16 cellular contexts compared by ENCODE assay signal in the genomic region with DNA sequence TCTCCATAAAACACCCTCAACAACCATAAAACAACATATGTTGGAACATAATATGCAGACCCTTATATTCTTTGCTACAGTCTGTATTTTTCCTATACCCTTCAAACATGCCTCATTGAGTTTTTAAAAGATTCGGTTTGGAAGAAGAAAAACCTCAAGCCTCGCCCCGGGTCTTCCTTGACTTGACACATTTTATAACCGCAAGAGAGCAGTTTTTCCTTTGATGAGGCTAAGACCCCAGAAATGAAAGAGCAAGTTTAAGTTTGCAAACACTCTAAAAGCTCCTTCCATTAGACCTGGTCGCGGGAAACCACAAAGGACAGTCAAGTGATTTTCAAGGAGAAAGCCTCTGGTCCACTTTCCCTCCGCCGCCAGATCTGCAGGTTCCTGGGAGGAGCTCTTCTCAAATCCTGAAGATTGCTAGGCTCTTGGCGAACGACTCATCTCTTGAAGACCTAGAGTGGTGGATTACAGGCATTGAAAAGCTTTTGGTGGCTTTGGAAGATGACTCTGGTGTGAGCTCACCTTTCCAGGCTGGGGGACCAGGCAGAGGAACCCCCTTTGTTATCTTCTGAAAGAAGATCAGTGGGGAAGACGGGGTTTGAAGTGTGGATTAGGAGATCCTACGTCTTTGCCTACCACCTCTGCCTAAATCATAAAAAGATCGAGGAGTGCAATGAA. TPM values are rescaled to one million over a fixed set of nuclear protein-coding genes. Genes with fewer than 3 reads are reported as not detected.
A peak's percentile ranks its signal among the peaks of the same experiment; 100 is the strongest.
DNase-seq lines count a peak whose midpoint lies in the region; ATAC-seq and TF ChIP-seq lines count a peak whose summit lies in the region.
"Had no signal": no experiment of that assay in that cellular context is flagged by ENCODE, and none has a peak within 500 bp of the region (broad histone marks: within the 10 kb centered on the region; RNA-seq: fewer than 3 reads in every experiment).

A gene with protein sequence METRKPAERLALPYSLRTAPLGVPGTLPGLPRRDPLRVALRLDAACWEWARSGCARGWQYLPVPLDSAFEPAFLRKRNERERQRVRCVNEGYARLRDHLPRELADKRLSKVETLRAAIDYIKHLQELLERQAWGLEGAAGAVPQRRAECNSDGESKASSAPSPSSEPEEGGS (plus strand): TSS at position 356 of the 681 bp plus-strand sequence. CDS start 515 bp downstream, outside the sequence.

- ATAC-seq in HG03045 (IDR thresholded peaks at IDR 0.05; ENCODE audit: unreplicated experiment) = no peak
- ATAC-seq: HepG2 had no signal

- intact Hi-C loops in activated CD4-positive, alpha-beta T cell treated with anti-CD3 and anti-CD28 coated beads, Interleukin-2, amount 10 ng/mL, durations not matched to agents 24 days and 14 days (cut with micrococcal nuclease) = no loop called here

- peaks cover 18% of the 10 kb centered on the region for H3K4me1 Mint-ChIP-seq in activated CD4-positive, alpha-beta T cell treated with anti-CD3 and anti-CD28 coated beads, Interleukin-2, amount 10 ng/mL, durations not matched to agents 24 days and 14 days
- H3K4me1 Mint-ChIP-seq in osteocyte (ENCODE audit: unreplicated experiment) = no peaks in the 10 kb centered on the region
- H3K4me1 Mint-ChIP-seq in activated CD4-positive, alpha-beta T cell treated with anti-CD3 and anti-CD28 coated beads, Interleukin-2, amount 10 ng/mL, durations not matched to agents 7 days and 5 days = peaks cover 22% of the 10 kb centered on the region

- CTCF ChIA-PET in activated CD4-positive, alpha-beta T cell treated with anti-CD3 and anti-CD28 coated beads, Interleukin-2, amount 10 ng/mL, durations not matched to agents 7 days and 5 days (lab: Charles Lee) = no interaction called here

- TF ChIP-seq CTCF in WERI-Rb-1 (IDR thresholded peaks at IDR 0.05; ENCODE audit: low read depth, low read length) = no peak
- no peak for TF ChIP-seq CTCF in osteocyte (IDR thresholded peaks at IDR 0.05)

- H3K9ac ChIP-seq in subcutaneous abdominal adipose tissue (ENCODE audit: low read length in 5 of 5) = no peak within 1 kb of the TSS

- H3K9me3 ChIP-seq in WERI-Rb-1 (ENCODE audit: severe bottlenecking) = no peaks in the 10 kb centered on the region
- no peaks in the 10 kb centered on the region for H3K9me3 ChIP-seq in subcutaneous abdominal adipose tissue (ENCODE audit: control insufficient read depth in 5 of 5, low read length in 5 of 5)
- H3K9me3 ChIP-seq: colonic mucosa, sigmoid colon had no signal

- H3K4me3 ChIP-seq in WERI-Rb-1 (ENCODE audit: low read depth, low read length) (peak within 1 kb of the TSS; percentile 41), subcutaneous abdominal adipose tissue (ENCODE audit: low read depth in 1 of 5, low read length in 5 of 5) (peak within 1 kb of the TSS in 4 of 5 donors; percentile 32 to 51 (median 44))
- H3K4me3 ChIP-seq: colonic mucosa had no signal

- H3K9me3 Mint-ChIP-seq in activated CD4-positive, alpha-beta T cell treated with anti-CD3 and anti-CD28 coated beads, Interleukin-2, amount 10 ng/mL, durations not matched to agents 24 days and 14 days = no peaks in the 10 kb centered on the region
- no peaks in the 10 kb centered on the region for H3K9me3 Mint-ChIP-seq in osteocyte (ENCODE audit: unreplicated experiment)
- H3K9me3 Mint-ChIP-seq in activated CD4-positive, alpha-beta T cell treated with anti-CD3 and anti-CD28 coated beads, Interleukin-2, amount 10 ng/mL, durations not matched to agents 7 days and 5 days = no peaks in the 10 kb centered on the region
- H3K9me3 Mint-ChIP-seq: activated B cell treated with CpG ODN at 0.5 μM for 24 hours had no signal

- H3K36me3 ChIP-seq in WERI-Rb-1 = no peaks in the 10 kb centered on the region
- no peaks in the 10 kb centered on the region for H3K36me3 ChIP-seq in subcutaneous abdominal adipose tissue (ENCODE audit: control insufficient read depth in 5 of 5, insufficient read depth in 5 of 5, low read length in 5 of 5)
- H3K36me3 ChIP-seq: colonic mucosa, sigmoid colon had no signal

- DNase-seq in activated CD4-positive, alpha-beta T cell treated with anti-CD3 and anti-CD28 coated beads, Interleukin-2, amount 10 ng/mL, durations not matched to agents 24 days and 14 days = no peak
- no peak for DNase-seq in activated CD4-positive, alpha-beta T cell treated with anti-CD3 and anti-CD28 coated beads, Interleukin-2, amount 50 U/mL, for 4 hours
- no peak for DNase-seq in WERI-Rb-1
- peak; percentile 9 for DNase-seq in iPS-NIHi11 (ENCODE audit: low spot score)
- no peak for DNase-seq in osteocyte (ENCODE audit: extremely low spot score, unreplicated experiment)
- no peak for DNase-seq in activated CD4-positive, alpha-beta T cell treated with anti-CD3 and anti-CD28 coated beads, Interleukin-2, amount 10 ng/mL, durations not matched to agents 7 days and 5 days
- DNase-seq: activated B cell treated with CpG ODN at 0.5 μM for 24 hours; activated effector memory CD4-positive, alpha-beta T cell treated with anti-CD3 and anti-CD28 coated beads, Interleukin-2, amount 50 U/mL, for 16 hours; colonic mucosa; EL; foreskin fibroblast; midbrain; sigmoid colon had no signal

- no peaks in the 10 kb centered on the region for H3K36me3 Mint-ChIP-seq in activated CD4-positive, alpha-beta T cell treated with anti-CD3 and anti-CD28 coated beads, Interleukin-2, amount 10 ng/mL, durations not matched to agents 24 days and 14 days (ENCODE audit: low read depth)
- no peaks in the 10 kb centered on the region for H3K36me3 Mint-ChIP-seq in osteocyte (ENCODE audit: unreplicated experiment)
- H3K36me3 Mint-ChIP-seq in activated CD4-positive, alpha-beta T cell treated with anti-CD3 and anti-CD28 coated beads, Interleukin-2, amount 10 ng/mL, durations not matched to agents 7 days and 5 days (ENCODE audit: low read depth) = no peaks in the 10 kb centered on the region

- H3K27ac Mint-ChIP-seq in activated CD4-positive, alpha-beta T cell treated with anti-CD3 and anti-CD28 coated beads, Interleukin-2, amount 10 ng/mL, durations not matched to agents 24 days and 14 days = no peak within 1 kb of the TSS
- no peak within 1 kb of the TSS for H3K27ac Mint-ChIP-seq in osteocyte (ENCODE audit: unreplicated experiment)
- no peak within 1 kb of the TSS for H3K27ac Mint-ChIP-seq in activated CD4-positive, alpha-beta T cell treated with anti-CD3 and anti-CD28 coated beads, Interleukin-2, amount 10 ng/mL, durations not matched to agents 7 days and 5 days
- H3K27ac Mint-ChIP-seq: activated B cell treated with CpG ODN at 0.5 μM for 24 hours had no signal

- peak within 1 kb of the TSS; percentile 34 for H3K4me3 Mint-ChIP-seq in activated CD4-positive, alpha-beta T cell treated with anti-CD3 and anti-CD28 coated beads, Interleukin-2, amount 10 ng/mL, durations not matched to agents 24 days and 14 days
- H3K4me3 Mint-ChIP-seq in osteocyte (ENCODE audit: unreplicated experiment) = no peak within 1 kb of the TSS
- no peak within 1 kb of the TSS for H3K4me3 Mint-ChIP-seq in activated CD4-positive, alpha-beta T cell treated with anti-CD3 and anti-CD28 coated beads, Interleukin-2, amount 10 ng/mL, durations not matched to agents 7 days and 5 days

- H3K4me1 ChIP-seq in subcutaneous abdominal adipose tissue (ENCODE audit: control insufficient read depth in 5 of 5, insufficient read depth in 5 of 5, low read length in 5 of 5) = peaks cover 0 to 8% (median 6%) of the 10 kb centered on the region in 5 donors
- H3K4me1 ChIP-seq: colonic mucosa had no signal

- H3K27me3 ChIP-seq in WERI-Rb-1 (ENCODE audit: insufficient read depth, low read depth, severe bottlenecking) (peaks cover 58% of the 10 kb centered on the region), subcutaneous abdominal adipose tissue (ENCODE audit: control insufficient read depth in 5 of 5, insufficient read depth in 4 of 5, low read length in 5 of 5) (peaks cover 12 to 24% (median 18%) of the 10 kb centered on the region in 5 donors)

- POLR2A ChIA-PET in activated CD4-positive, alpha-beta T cell treated with anti-CD3 and anti-CD28 coated beads, Interleukin-2, amount 10 ng/mL, durations not matched to agents 7 days and 5 days (lab: Charles Lee) = no interaction called here

- peaks cover 68% of the 10 kb centered on the region for H3K27me3 Mint-ChIP-seq in activated CD4-positive, alpha-beta T cell treated with anti-CD3 and anti-CD28 coated beads, Interleukin-2, amount 10 ng/mL, durations not matched to agents 24 days and 14 days
- peaks cover 59% of the 10 kb centered on the region for H3K27me3 Mint-ChIP-seq in osteocyte (ENCODE audit: unreplicated experiment)
- peaks cover 70% of the 10 kb centered on the region for H3K27me3 Mint-ChIP-seq in activated CD4-positive, alpha-beta T cell treated with anti-CD3 and anti-CD28 coated beads, Interleukin-2, amount 10 ng/mL, durations not matched to agents 7 days and 5 days

- no peak within 1 kb of the TSS for H3K27ac ChIP-seq in WERI-Rb-1
- H3K27ac ChIP-seq in subcutaneous abdominal adipose tissue (ENCODE audit: low read depth, low read length) = no peak within 1 kb of the TSS
- H3K27ac ChIP-seq: colonic mucosa, sigmoid colon had no signal

RNA-seq across cellular contexts. Expression of the gene that starts here (rescaled TPM):
- not detected in 2 replicates for total RNA-seq in activated CD4-positive, alpha-beta T cell treated with anti-CD3 and anti-CD28 coated beads, Interleukin-2, amount 10 ng/mL, durations not matched to agents 24 days and 14 days
- not detected in 2 replicates for total RNA-seq in osteocyte
- not detected for total RNA-seq in activated CD4-positive, alpha-beta T cell treated with anti-CD3 and anti-CD28 coated beads, Interleukin-2, amount 10 ng/mL, durations not matched to agents 7 days and 5 days
- total RNA-seq: activated B cell treated with CpG ODN at 0.5 μM for 24 hours, colonic mucosa, HepG2, sigmoid colon had no signal
